In genomic region chr2:46915281-46915810, GRCh38 we compare ENCODE assay signal across 8 cellular contexts. TPM values are rescaled to one million over a fixed set of nuclear protein-coding genes. Genes with fewer than 3 reads are reported as not detected.
DNase-seq lines count a peak whose midpoint lies in the region; ATAC-seq and TF ChIP-seq lines count a peak whose summit lies in the region.

TSS of gene MCFD2 (minus strand) at chr2:46915806. CDS start at chr2:46909171, 6,635 bp downstream.

- peaks cover 71% of the 10 kb centered on the region for H3K79me2 ChIP-seq in osteoblast (ENCODE audit: insufficient read depth, low read length)

- peak within 1 kb of the TSS; percentile 88 to 99 (median 97) for H3K27ac ChIP-seq in gastroesophageal sphincter
- H3K27ac ChIP-seq in osteoblast (ENCODE audit: low read depth, low read length), result peak within 1 kb of the TSS; percentile 90

- 0% methylated on average over 4 of the region's 38 CpGs; no CpG with 5 or more reads in 1 of the 2 donors for WGBS in gastroesophageal sphincter (ENCODE audit: low coverage in 1 of 2), 2 donors

- H3K4me2 ChIP-seq in osteoblast (ENCODE audit: insufficient read depth, low read length), result peak within 1 kb of the TSS; percentile 91

- no peak for TF ChIP-seq EP300 in gastroesophageal sphincter (IDR thresholded peaks at IDR 0.05)

- peak within 1 kb of the TSS; percentile 92 for H3K4me3 Mint-ChIP-seq in activated CD8-positive, alpha-beta memory T cell treated with anti-CD3 and anti-CD28 coated beads, Interleukin-2, amount 10 ng/mL, durations not matched to agents 7 days and 5 days
- H3K4me3 Mint-ChIP-seq in activated T-cell treated with anti-CD3 and anti-CD28 coated beads, Interleukin-2, amount 50 U/mL, for 24 hours, result peak within 1 kb of the TSS; percentile 92

- no peaks in the 10 kb centered on the region for H3K9me3 Mint-ChIP-seq in activated CD8-positive, alpha-beta memory T cell treated with anti-CD3 and anti-CD28 coated beads, Interleukin-2, amount 10 ng/mL, durations not matched to agents 7 days and 5 days (ENCODE audit: low read depth)
- no peaks in the 10 kb centered on the region for H3K9me3 Mint-ChIP-seq in activated T-cell treated with anti-CD3 and anti-CD28 coated beads, Interleukin-2, amount 50 U/mL, for 24 hours

- no peak for TF ChIP-seq CTCF in gastroesophageal sphincter (IDR thresholded peaks at IDR 0.05)
- TF ChIP-seq CTCF in osteoblast (IDR thresholded peaks at IDR 0.05; ENCODE audit: extremely low read depth, low read depth, low read length), result no peak

- TF ChIP-seq POLR2A in gastroesophageal sphincter (IDR thresholded peaks at IDR 0.05), result no peak

- H3K36me3 ChIP-seq in gastroesophageal sphincter, result peaks cover 0 to 20% of the 10 kb centered on the region in 2 donors
- H3K36me3 ChIP-seq in osteoblast (ENCODE audit: insufficient read depth, low read length), result peaks cover 16% of the 10 kb centered on the region

- peak within 1 kb of the TSS; percentile 88 for H2AFZ ChIP-seq in osteoblast (ENCODE audit: low read length)

- H3K4me1 Mint-ChIP-seq in activated CD8-positive, alpha-beta memory T cell treated with anti-CD3 and anti-CD28 coated beads, Interleukin-2, amount 10 ng/mL, durations not matched to agents 7 days and 5 days, result peaks cover 43% of the 10 kb centered on the region
- H3K4me1 Mint-ChIP-seq in activated T-cell treated with anti-CD3 and anti-CD28 coated beads, Interleukin-2, amount 50 U/mL, for 24 hours (ENCODE audit: low read depth), result peaks cover 52% of the 10 kb centered on the region

- CTCF ChIA-PET in activated CD8-positive, alpha-beta memory T cell treated with anti-CD3 and anti-CD28 coated beads, Interleukin-2, amount 10 ng/mL, durations not matched to agents 7 days and 5 days (lab: Charles Lee), result no interaction called here

- no peak for DNase-seq in activated CD8-positive, alpha-beta memory T cell treated with anti-CD3 and anti-CD28 coated beads, Interleukin-2, amount 10 ng/mL, durations not matched to agents 7 days and 5 days
- DNase-seq in activated CD8-positive, alpha-beta memory T cell treated with anti-CD3 and anti-CD28 coated beads, Interleukin-2, amount 50 U/mL, for 48 hours, result no peak
- DNase-seq in activated T-cell treated with anti-CD3 and anti-CD28 coated beads, Interleukin-2, amount 50 U/mL, for 24 hours, result no peak
- DNase-seq in osteoblast (ENCODE audit: insufficient read length, low spot score, missing footprints) (peak; percentile 92), NCI-H146 (lab: John Stamatoyannopoulos, UW) (no peak)

- peaks cover 23% of the 10 kb centered on the region for H4K20me1 ChIP-seq in osteoblast (ENCODE audit: insufficient read depth, low read length)

- peaks cover 3 to 47% (median 19%) of the 10 kb centered on the region in 3 donors for H3K4me1 ChIP-seq in gastroesophageal sphincter
- peaks cover 30% of the 10 kb centered on the region for H3K4me1 ChIP-seq in osteoblast (ENCODE audit: insufficient read depth, low read length)

- peaks cover 3% of the 10 kb centered on the region for H3K36me3 Mint-ChIP-seq in activated CD8-positive, alpha-beta memory T cell treated with anti-CD3 and anti-CD28 coated beads, Interleukin-2, amount 10 ng/mL, durations not matched to agents 7 days and 5 days
- peaks cover 52% of the 10 kb centered on the region for H3K36me3 Mint-ChIP-seq in activated T-cell treated with anti-CD3 and anti-CD28 coated beads, Interleukin-2, amount 50 U/mL, for 24 hours (ENCODE audit: low read depth)

- H3K27me3 Mint-ChIP-seq in activated CD8-positive, alpha-beta memory T cell treated with anti-CD3 and anti-CD28 coated beads, Interleukin-2, amount 10 ng/mL, durations not matched to agents 7 days and 5 days, result no peaks in the 10 kb centered on the region
- no peaks in the 10 kb centered on the region for H3K27me3 Mint-ChIP-seq in activated T-cell treated with anti-CD3 and anti-CD28 coated beads, Interleukin-2, amount 50 U/mL, for 24 hours

- H3K27ac Mint-ChIP-seq in activated CD8-positive, alpha-beta memory T cell treated with anti-CD3 and anti-CD28 coated beads, Interleukin-2, amount 10 ng/mL, durations not matched to agents 7 days and 5 days, result peak within 1 kb of the TSS; percentile 72
- peak within 1 kb of the TSS; percentile 95 for H3K27ac Mint-ChIP-seq in activated T-cell treated with anti-CD3 and anti-CD28 coated beads, Interleukin-2, amount 50 U/mL, for 24 hours

- H3K27me3 ChIP-seq in gastroesophageal sphincter, result no peaks in the 10 kb centered on the region
- H3K27me3 ChIP-seq in osteoblast (ENCODE audit: insufficient read depth, low read length), result no peaks in the 10 kb centered on the region

- H3K9me3 ChIP-seq in gastroesophageal sphincter (no peaks in the 10 kb centered on the region), osteoblast (ENCODE audit: low read depth, low read length) (no peaks in the 10 kb centered on the region)

- H3K4me3 ChIP-seq in gastroesophageal sphincter, result peak within 1 kb of the TSS; percentile 82 to 92
- H3K4me3 ChIP-seq in osteoblast (ENCODE audit: insufficient read depth, low read length), result peak within 1 kb of the TSS; percentile 86

- ATAC-seq in activated CD8-positive, alpha-beta memory T cell treated with anti-CD3 and anti-CD28 coated beads, Interleukin-2, amount 10 ng/mL, durations not matched to agents 7 days and 5 days, result no peak
- ATAC-seq in HG03378 (IDR thresholded peaks at IDR 0.05; ENCODE audit: unreplicated experiment), result peak; percentile 5
- peak; percentile 48 for ATAC-seq in gastroesophageal sphincter
- no peak for ATAC-seq in GM19351 (IDR thresholded peaks at IDR 0.05; ENCODE audit: unreplicated experiment)

RNA-seq across cellular contexts. Expression of gene MCFD2, which starts in this region (rescaled TPM):
- total RNA-seq in activated CD8-positive, alpha-beta memory T cell treated with anti-CD3 and anti-CD28 coated beads, Interleukin-2, amount 10 ng/mL, durations not matched to agents 7 days and 5 days, result 10 to 100 TPM; 30.5 to 35.8 TPM
- 10 to 100 TPM; 81.7 to 89.5 (median 85.4) TPM for total RNA-seq in gastroesophageal sphincter
- total RNA-seq in osteoblast, result 136 and 185 TPM in 2 replicates

Comparison
In these comparisons a context has a peak if more than half of its experiments do, and no peak if none do; other contexts are left out.
1. ATAC-seq: peak in HG03378 (single experiment) and gastroesophageal sphincter (single experiment); none in activated CD8-positive, alpha-beta memory T cell treated with anti-CD3 and anti-CD28 coated beads, Interleukin-2, amount 10 ng/mL, durations not matched to agents 7 days and 5 days (single experiment) and GM19351 (single experiment).